8 cellular contexts compared by ENCODE assay signal in the genomic region with DNA sequence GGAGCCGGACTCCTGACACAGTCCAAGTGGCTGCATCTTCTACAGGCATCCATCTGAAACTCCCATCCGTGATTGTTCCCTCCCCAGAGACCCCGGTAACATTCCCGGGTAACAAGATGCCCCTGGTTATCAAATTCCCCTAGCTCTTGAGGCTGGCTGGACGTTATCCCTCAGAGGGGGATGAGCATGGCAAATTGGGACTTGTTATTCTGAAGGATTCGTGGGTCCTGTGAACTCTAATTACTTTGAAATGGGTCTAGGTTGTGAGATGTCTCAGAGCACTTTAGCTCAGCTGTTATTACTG. TPM values are rescaled to one million over a fixed set of nuclear protein-coding genes. Genes with fewer than 3 reads are reported as not detected.
DNase-seq lines count a peak whose midpoint lies in the region; ATAC-seq and TF ChIP-seq lines count a peak whose summit lies in the region.

No MANE protein-coding gene starts in this region.

- H3K4me3 ChIP-seq in BE2C (ENCODE audit: low read depth, low read length) (peak overlapping the region; percentile 73), MG63 (peak overlapping the region; percentile 62)
- peak overlapping the region; percentile 54 for H3K4me3 ChIP-seq in effector memory CD4-positive, alpha-beta T cell (ENCODE audit: insufficient read depth, low read depth, low read length, poor library complexity, severe bottlenecking)

- H3K4me1 ChIP-seq in BE2C = no peaks in the 10 kb centered on the region
- peaks cover 33% of the 10 kb centered on the region for H3K4me1 ChIP-seq in effector memory CD4-positive, alpha-beta T cell (ENCODE audit: control insufficient read depth, insufficient read depth, low read length, poor library complexity, severe bottlenecking)

- H3K4me3 Mint-ChIP-seq in nephron progenitor cell = peak overlapping the region; percentile 89

- peak overlapping the region; percentile 96 for H3K27ac ChIP-seq in effector memory CD4-positive, alpha-beta T cell (ENCODE audit: insufficient read depth, low read length, poor library complexity, severe bottlenecking)

- TF ChIP-seq CTCF in BE2C (IDR thresholded peaks at IDR 0.05; ENCODE audit: low read depth, low read length) (no peak), nephron progenitor cell (IDR thresholded peaks at IDR 0.05) (no peak)

- no peaks in the 10 kb centered on the region for H3K36me3 ChIP-seq in BE2C
- H3K36me3 ChIP-seq in MG63 = 0 out of 2 replicates have a peak, but pooled peaks cover 2% of the 10 kb centered on the region
- H3K36me3 ChIP-seq in effector memory CD4-positive, alpha-beta T cell (ENCODE audit: control insufficient read depth, insufficient read depth, low read length) = no peaks in the 10 kb centered on the region

- peaks cover 15% of the 10 kb centered on the region for H3K27me3 Mint-ChIP-seq in nephron progenitor cell (ENCODE audit: low read depth, poor library complexity)

- no peaks in the 10 kb centered on the region for H3K9me3 ChIP-seq in BE2C
- no peaks in the 10 kb centered on the region for H3K9me3 ChIP-seq in MG63
- H3K9me3 ChIP-seq in effector memory CD4-positive, alpha-beta T cell (ENCODE audit: control insufficient read depth, low read length) = no peaks in the 10 kb centered on the region

- H3K36me3 Mint-ChIP-seq in nephron progenitor cell (ENCODE audit: low read depth) = no peaks in the 10 kb centered on the region

- DNase-seq in BE2C (no peak), MG63 (no peak), nephron progenitor cell (no peak), NK-92 (lab: John Stamatoyannopoulos, UW; ENCODE audit: unreplicated experiment) (no peak), NCI-H1694 treated with DMSO at 0.1 percent for 48 hours (lab: John Stamatoyannopoulos, UW) (no peak), ureter (ENCODE audit: low spot score) (no peak)
- DNase-seq in effector memory CD4-positive, alpha-beta T cell = no peak

- no peaks in the 10 kb centered on the region for H3K9me3 Mint-ChIP-seq in nephron progenitor cell

- peak overlapping the region; percentile 99 for H3K27ac Mint-ChIP-seq in nephron progenitor cell

- ATAC-seq in GM19395 (IDR thresholded peaks at IDR 0.05; ENCODE audit: unreplicated experiment) = no peak

- peaks cover 26% of the 10 kb centered on the region for H3K4me1 Mint-ChIP-seq in nephron progenitor cell

- H3K27me3 ChIP-seq in BE2C = no peaks in the 10 kb centered on the region
- no peaks in the 10 kb centered on the region for H3K27me3 ChIP-seq in MG63
- no peaks in the 10 kb centered on the region for H3K27me3 ChIP-seq in effector memory CD4-positive, alpha-beta T cell (replicated peaks; ENCODE audit: control insufficient read depth, insufficient read depth, low read length, poor library complexity, severe bottlenecking)

RNA-seq across cellular contexts. Expression of a gene that starts 0.6 kb away (rescaled TPM):
- polyA plus RNA-seq in BE2C (2012; ENCODE audit: insufficient read depth, insufficient read length, low read depth) = 48.6 TPM
- 9.3 and 11.9 TPM in 2 replicates for total RNA-seq in MG63 (2014; rRNA removed; shearing (Covaris generic); ENCODE audit: low replicate concordance)
- 103 TPM for total RNA-seq in ureter

RNA-seq across cellular contexts. Expression of a gene that starts 4.2 kb away (rescaled TPM):
- polyA plus RNA-seq in BE2C (2012; ENCODE audit: insufficient read depth, insufficient read length, low read depth) = 4.0 TPM
- not detected in 2 replicates for total RNA-seq in MG63 (2014; rRNA removed; shearing (Covaris generic); ENCODE audit: low replicate concordance)
- 0.49 TPM for total RNA-seq in ureter

RNA-seq across cellular contexts. Expression of a gene that starts 18.7 kb away (rescaled TPM):
- polyA plus RNA-seq in BE2C (2012; ENCODE audit: insufficient read depth, insufficient read length, low read depth) = 129 TPM
- 126 and 157 TPM in 2 replicates for total RNA-seq in MG63 (2014; rRNA removed; shearing (Covaris generic); ENCODE audit: low replicate concordance)
- total RNA-seq in ureter = 122 TPM

RNA-seq across cellular contexts. Expression of a gene that starts 25.5 kb away (rescaled TPM):
- 7.3 TPM for polyA plus RNA-seq in BE2C (2012; ENCODE audit: insufficient read depth, insufficient read length, low read depth)
- total RNA-seq in MG63 (2014; rRNA removed; shearing (Covaris generic); ENCODE audit: low replicate concordance) = 15.3 and 18.1 TPM in 2 replicates
- total RNA-seq in ureter = 158 TPM

RNA-seq across cellular contexts. Expression of a gene that starts 28.2 kb away (rescaled TPM):
- polyA plus RNA-seq in BE2C (2012; ENCODE audit: insufficient read depth, insufficient read length, low read depth) = not detected
- not detected in 2 replicates for total RNA-seq in MG63 (2014; rRNA removed; shearing (Covaris generic); ENCODE audit: low replicate concordance)
- total RNA-seq in ureter = not detected
